ENCODE assay signal across 8 cellular contexts in the genomic region with DNA sequence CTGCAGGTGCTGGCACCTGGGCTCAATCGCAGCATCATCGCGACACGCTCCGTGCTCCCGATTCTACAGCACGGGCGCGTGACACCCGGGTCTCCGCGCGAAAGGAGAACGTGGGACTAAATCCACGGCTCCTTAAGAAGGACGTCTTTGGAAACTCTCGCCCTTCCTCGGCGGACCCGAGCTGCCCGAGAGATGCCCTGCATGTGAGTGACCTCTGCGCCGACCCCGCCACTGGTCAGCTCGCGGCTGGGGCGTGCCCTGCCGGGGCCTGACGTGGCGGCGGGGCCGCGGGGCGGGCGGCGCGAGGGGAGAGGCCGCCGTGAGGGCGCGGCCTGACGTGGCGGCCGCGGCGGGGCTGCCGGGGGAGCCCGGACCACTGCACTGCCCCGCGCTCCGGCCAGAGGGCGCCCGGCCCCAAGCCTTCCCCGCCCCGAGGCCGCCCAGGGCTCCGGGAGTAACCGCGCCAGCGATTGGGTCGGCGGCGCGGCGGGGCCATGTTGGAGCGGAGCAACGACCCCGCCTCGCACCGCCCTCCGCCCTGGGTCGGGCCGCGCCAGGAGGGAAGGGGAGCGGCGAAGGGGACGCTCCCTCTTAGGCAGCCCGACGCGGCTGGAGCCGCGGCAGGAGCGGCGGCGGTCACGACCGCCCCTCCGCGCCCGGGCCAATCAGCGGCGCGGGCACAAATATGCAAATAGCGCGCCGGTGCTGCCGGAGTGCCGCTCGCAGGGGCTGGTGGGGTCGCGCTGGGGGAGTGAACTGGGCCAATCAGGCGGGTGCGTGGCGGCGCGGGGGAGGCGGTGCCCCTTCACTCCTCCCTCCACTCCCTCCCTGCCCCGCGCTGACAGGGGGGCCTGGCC.
DNase-seq lines count a peak whose midpoint lies in the region; ATAC-seq lines count a peak whose summit lies in the region.

No MANE protein-coding gene starts in this region.

- H3K9me3 Mint-ChIP-seq in effector memory CD8-positive, alpha-beta T cell, result no peaks in the 10 kb centered on the region

- H3K4me2 ChIP-seq in mesendoderm (ENCODE audit: low read length), result peak overlapping the region; percentile 97

- H3K27ac ChIP-seq in mesendoderm (ENCODE audit: low read depth, low read length), result peak overlapping the region; percentile 91

- peak overlapping the region; percentile 75 for H3K4me3 ChIP-seq in mesendoderm (ENCODE audit: low read length)

- H2AK5ac ChIP-seq in mesendoderm (ENCODE audit: low read length), result no peak overlapping the region

- no peaks in the 10 kb centered on the region for H3K27me3 Mint-ChIP-seq in effector memory CD8-positive, alpha-beta T cell

- H3K79me2 ChIP-seq in mesendoderm (ENCODE audit: control insufficient read depth, insufficient read depth, low read length), result peaks cover 1% of the 10 kb centered on the region

- H3K56ac ChIP-seq in mesendoderm (ENCODE audit: low read length), result peak overlapping the region; percentile 96

- H3K18ac ChIP-seq in mesendoderm (ENCODE audit: low read length), result peak overlapping the region; percentile 89

- H3K27me3 ChIP-seq in mesendoderm (ENCODE audit: insufficient read depth, low read length, poor library complexity), result no peaks in the 10 kb centered on the region

- ATAC-seq in GM21360 (IDR thresholded peaks at IDR 0.05; ENCODE audit: unreplicated experiment), result peak; percentile 79
- peak; percentile 88 for ATAC-seq in effector memory CD8-positive, alpha-beta T cell (replicated peaks)

- H3K4me1 ChIP-seq in mesendoderm (ENCODE audit: control insufficient read depth, low read depth, low read length), result no peaks in the 10 kb centered on the region

- H3K4me3 Mint-ChIP-seq in effector memory CD8-positive, alpha-beta T cell, result peak overlapping the region; percentile 85 to 92

- H2BK15ac ChIP-seq in mesendoderm (replicated peaks; ENCODE audit: low read depth), result no peak overlapping the region

- H2BK5ac ChIP-seq in mesendoderm (ENCODE audit: low read length), result no peak overlapping the region

- no peaks in the 10 kb centered on the region for H3K79me1 ChIP-seq in mesendoderm (ENCODE audit: low read length)

- H4K5ac ChIP-seq in mesendoderm (ENCODE audit: low read length), result no peak overlapping the region

- H4K8ac ChIP-seq in mesendoderm (ENCODE audit: low read depth, low read length), result no peak overlapping the region

- H3K9ac ChIP-seq in mesendoderm (ENCODE audit: low read length), result peak overlapping the region; percentile 93

- peaks cover 14 to 20% of the 10 kb centered on the region in 2 donors for H3K4me1 Mint-ChIP-seq in effector memory CD8-positive, alpha-beta T cell (ENCODE audit: low read depth in 2 of 2)

- no peak overlapping the region for H2BK120ac ChIP-seq in mesendoderm (ENCODE audit: low read depth, low read length)

- DNase-seq in COR-L47 (lab: John Stamatoyannopoulos, UW) (peak; percentile 98), HT-29 (ENCODE audit: low spot score) (peak; percentile 89), NK-92 (lab: John Stamatoyannopoulos, UW; ENCODE audit: unreplicated experiment) (peak; percentile 64), mesendoderm (peak; percentile 97)
- DNase-seq in activated CD8-positive, alpha-beta memory T cell treated with anti-CD3 and anti-CD28 coated beads for 4 hours (ENCODE audit: low read depth in 2 of 2), result peak; percentile 93 to 94
- DNase-seq in effector memory CD8-positive, alpha-beta T cell, result peak; percentile 91 to 93 (median 93)
- peak; percentile 96 for DNase-seq in stimulated activated CD8-positive, alpha-beta memory T cell treated with anti-CD3 and anti-CD28 coated beads, Interleukin-12 subunit alpha, Interleukin-12 subunit beta, amount 100 ng/mL, for 4 hours (ENCODE audit: low read depth)

- peak overlapping the region; percentile 71 for H3K4ac ChIP-seq in mesendoderm (ENCODE audit: low read depth, low read length)

- peaks cover 12% of the 10 kb centered on the region for H3K36me3 Mint-ChIP-seq in effector memory CD8-positive, alpha-beta T cell (ENCODE audit: insufficient read depth)

- WGBS in mesendoderm (ENCODE audit: extremely low coverage, insufficient coverage, low lambda C conversion rate), result no CpG with 5 or more reads among the region's 109 CpGs

- no peaks in the 10 kb centered on the region for H3K36me3 ChIP-seq in mesendoderm (ENCODE audit: control insufficient read depth, insufficient read depth, low read length)

- H3K27ac Mint-ChIP-seq in effector memory CD8-positive, alpha-beta T cell, result peak overlapping the region; percentile 90 to 93

- H3K23ac ChIP-seq in mesendoderm (ENCODE audit: low read length), result no peak overlapping the region

Comparison
In these comparisons a context has a peak if more than half of its experiments do, and no peak if none do; other contexts are left out.
1. Peak in every context shown above with its lines: DNase-seq, ATAC-seq, H3K4me3 ChIP-seq and H3K27ac ChIP-seq.